13 cellular contexts compared by ENCODE assay signal in genomic region chr1:156112276-156113137, GRCh38. TPM values are rescaled to one million over a fixed set of nuclear protein-coding genes. Genes with fewer than 3 reads are reported as not detected.
DNase-seq lines count a peak whose midpoint lies in the region; ATAC-seq and TF ChIP-seq lines count a peak whose summit lies in the region.
"Had no signal": no experiment of that assay in that cellular context is flagged by ENCODE, and none has a peak within 500 bp of the region (broad histone marks: within the 10 kb centered on the region; RNA-seq: fewer than 3 reads in every experiment).

No MANE protein-coding gene starts in this region.

- peak overlapping the region; percentile 20 for H3K27ac ChIP-seq in right cardiac atrium (ENCODE audit: low read length)
- no peak overlapping the region for H3K27ac ChIP-seq in colonic mucosa
- H3K27ac ChIP-seq in neuronal stem cell (replicated peaks; ENCODE audit: low read length), result peak overlapping the region; percentile 16
- peak overlapping the region; percentile 97 to 99 for H3K27ac ChIP-seq in uterus

- H3K14ac ChIP-seq in neuronal stem cell (ENCODE audit: low read length), result no peak overlapping the region

- no peak overlapping the region for H3K4ac ChIP-seq in neuronal stem cell (ENCODE audit: low read length)

- H2BK12ac ChIP-seq in neuronal stem cell (ENCODE audit: low read length), result no peak overlapping the region

- no peak for TF ChIP-seq POLR2A in uterus (IDR thresholded peaks at IDR 0.05)

- no peak overlapping the region for H2BK120ac ChIP-seq in neuronal stem cell (ENCODE audit: low read depth, low read length)

- no peak overlapping the region for H3K23ac ChIP-seq in neuronal stem cell (ENCODE audit: low read depth, low read length, poor library complexity)

- H3K27me3 ChIP-seq in right cardiac atrium (ENCODE audit: control insufficient read depth, insufficient read depth) (no peaks in the 10 kb centered on the region), colonic mucosa (no peaks in the 10 kb centered on the region), neuronal stem cell (ENCODE audit: control insufficient read depth in 3 of 3, insufficient read depth in 3 of 3, low read depth in 1 of 3, low read length in 3 of 3) (peaks cover 0 to 2% (median 0%) of the 10 kb centered on the region in 3 experiments), uterus (no peaks in the 10 kb centered on the region)

- DNase-seq in right cardiac atrium (peak in 1 of 3 donors; percentile 61), left cardiac atrium (no peak), colonic mucosa (peak; percentile 19), neuronal stem cell (ENCODE audit: low spot score) (no peak), uterus (no peak), D341Med (ENCODE audit: low spot score) (no peak), NCI-H226 (no peak)
- DNase-seq: activated T-cell treated with anti-CD3 and anti-CD28 coated beads, Interleukin-2, amount 50 U/mL, for 48 hours; central memory CD4-positive, alpha-beta T cell; NCI-H146 had no signal

- no peak overlapping the region for H2AFZ ChIP-seq in neuronal stem cell (ENCODE audit: low read length)

- H3K9ac ChIP-seq in colonic mucosa (ENCODE audit: low read depth in 2 of 2, low read length in 2 of 2) (peak overlapping the region in 1 of 2 donors; percentile 29), neuronal stem cell (ENCODE audit: low read depth, low read length, poor library complexity) (peak overlapping the region; percentile 6)

- H3K9me3 ChIP-seq in right cardiac atrium (ENCODE audit: control insufficient read depth, low read length), result no peaks in the 10 kb centered on the region
- H3K9me3 ChIP-seq in colonic mucosa, result no peaks in the 10 kb centered on the region
- H3K9me3 ChIP-seq in neuronal stem cell (replicated peaks in 1 of 2; ENCODE audit: control insufficient read depth in 2 of 2, insufficient read depth in 1 of 2, low read depth in 1 of 2, low read length in 2 of 2), result no peaks in the 10 kb centered on the region
- H3K9me3 ChIP-seq in uterus, result no peaks in the 10 kb centered on the region

- H3K4me2 ChIP-seq in neuronal stem cell (ENCODE audit: insufficient read depth, low read length, poor library complexity, severe bottlenecking), result no peak overlapping the region

- H3K4me3 ChIP-seq in right cardiac atrium (ENCODE audit: low read length), result no peak overlapping the region
- H3K4me3 ChIP-seq in colonic mucosa, result no peak overlapping the region
- H3K4me3 ChIP-seq in neuronal stem cell (ENCODE audit: low read length in 2 of 2), result no peak overlapping the region
- no peak overlapping the region for H3K4me3 ChIP-seq in uterus

- no peak overlapping the region for H2BK15ac ChIP-seq in neuronal stem cell (ENCODE audit: low read length)

- H2AK5ac ChIP-seq in neuronal stem cell (ENCODE audit: low read depth, low read length), result no peak overlapping the region

- H4K91ac ChIP-seq in neuronal stem cell (ENCODE audit: low read depth, low read length, poor library complexity), result no peak overlapping the region

- no peak overlapping the region for H4K8ac ChIP-seq in neuronal stem cell (ENCODE audit: low read depth, low read length)

- no peak overlapping the region for H2BK5ac ChIP-seq in neuronal stem cell (ENCODE audit: low read length)

- no peaks in the 10 kb centered on the region for H3K36me3 ChIP-seq in colonic mucosa
- peaks cover 3 to 65% of the 10 kb centered on the region in 2 donors for H3K36me3 ChIP-seq in neuronal stem cell (replicated peaks in 1 of 2; ENCODE audit: control insufficient read depth in 2 of 2, insufficient read depth in 2 of 2, low read length in 2 of 2)
- H3K36me3 ChIP-seq in uterus, result no peaks in the 10 kb centered on the region

- peaks cover 2% of the 10 kb centered on the region for H3K79me1 ChIP-seq in neuronal stem cell (ENCODE audit: low read depth, low read length)

- no peak overlapping the region for H3K18ac ChIP-seq in neuronal stem cell (ENCODE audit: low read length)

- WGBS in right cardiac atrium, result 60% methylated on average over 10 of the region's 10 CpGs
- WGBS in neuronal stem cell (ENCODE audit: extremely low coverage in 2 of 2, insufficient read length in 2 of 2, insufficient replicate concordance in 1 of 2), 2 donors, result no CpG with 5 or more reads among the region's 10 CpGs

- intact Hi-C loops in right cardiac atrium (cut with DNase I) (no loop called here), left cardiac atrium (cut with DNase I) (no loop called here), colonic mucosa (cut with DNase I) (no loop called here), uterus (cut with DNase I; ENCODE audit: low total_unique reads) (no loop called here)

- ATAC-seq in right cardiac atrium, result no peak
- ATAC-seq in left cardiac atrium, result no peak
- no peak for ATAC-seq in HG03571 (IDR thresholded peaks at IDR 0.05; ENCODE audit: unreplicated experiment)
- ATAC-seq: left lobe of liver had no signal

- peaks cover 5% of the 10 kb centered on the region for H3K4me1 ChIP-seq in right cardiac atrium (ENCODE audit: control insufficient read depth, insufficient read depth, low read length)
- peaks cover 4% of the 10 kb centered on the region for H3K4me1 ChIP-seq in colonic mucosa
- peaks cover 19 to 21% of the 10 kb centered on the region in 2 donors for H3K4me1 ChIP-seq in neuronal stem cell (ENCODE audit: control insufficient read depth in 2 of 2, insufficient read depth in 1 of 2, low read depth in 1 of 2, low read length in 2 of 2)
- peaks cover 4 to 11% of the 10 kb centered on the region in 2 donors for H3K4me1 ChIP-seq in uterus

- TF ChIP-seq CTCF in colonic mucosa (IDR thresholded peaks at IDR 0.05) (no peak), uterus (IDR thresholded peaks at IDR 0.05) (no peak)

RNA-seq across cellular contexts. Expression of gene LMNA, which starts 2.0 kb away (rescaled TPM):
- 100 to 1,000 TPM; 238 to 451 (median 281) TPM for total RNA-seq in right cardiac atrium
- polyA plus RNA-seq in right cardiac atrium, result 247 TPM
- 100 to 1,000 TPM; 264 to 384 TPM for total RNA-seq in left cardiac atrium
- 100 to 1,000 TPM; 414 to 610 TPM for total RNA-seq in colonic mucosa
- polyA plus RNA-seq in neuronal stem cell (2013, experiment 1 of 2), result 28.6 TPM
- polyA plus RNA-seq in neuronal stem cell (2013, experiment 2 of 2), result 29.9 TPM
- total RNA-seq in uterus, result 100 to 1,000 TPM; 245 to 533 (median 373) TPM

RNA-seq across cellular contexts. Expression of gene MEX3A, which starts 30.2 kb away (rescaled TPM):
- under 1 TPM; 0.17 to 0.33 (median 0.19) TPM for total RNA-seq in right cardiac atrium
- polyA plus RNA-seq in right cardiac atrium, result 0.25 TPM
- under 1 TPM; 0.15 to 0.42 TPM for total RNA-seq in left cardiac atrium
- total RNA-seq in colonic mucosa, result 1 to 10 TPM; 1.6 to 3.7 TPM
- 72.9 TPM for polyA plus RNA-seq in neuronal stem cell (2013, experiment 1 of 2)
- 75.1 TPM for polyA plus RNA-seq in neuronal stem cell (2013, experiment 2 of 2)
- 10 to 100 TPM in 1 of 4 donors, 1 to 10 TPM in 1, under 1 TPM in 2; 0.29 to 13.3 (median 2.0) TPM for total RNA-seq in uterus

RNA-seq across cellular contexts. Expression of gene SEMA4A, which starts 40.9 kb away (rescaled TPM):
- 1 to 10 TPM; 2.3 to 3.4 (median 2.7) TPM for total RNA-seq in right cardiac atrium
- 3.7 TPM for polyA plus RNA-seq in right cardiac atrium
- 1 to 10 TPM; 2.7 to 3.8 TPM for total RNA-seq in left cardiac atrium
- 1 to 10 TPM; 4.5 to 5.6 TPM for total RNA-seq in colonic mucosa
- 4.4 TPM for polyA plus RNA-seq in neuronal stem cell (2013, experiment 1 of 2)
- polyA plus RNA-seq in neuronal stem cell (2013, experiment 2 of 2), result 4.5 TPM
- total RNA-seq in uterus, result 1 to 10 TPM in 3 of 4 donors, not detected in 1; 3.1 to 8.2 (median 4.1) TPM

RNA-seq across cellular contexts. Expression of gene RAB25, which starts 51.5 kb away (rescaled TPM):
- total RNA-seq in right cardiac atrium, result not detected
- polyA plus RNA-seq in right cardiac atrium, result 0.07 TPM
- total RNA-seq in left cardiac atrium, result not detected
- 100 to 1,000 TPM; 213 TPM for total RNA-seq in colonic mucosa
- polyA plus RNA-seq in neuronal stem cell (2013, experiment 1 of 2), result 3.3 TPM
- polyA plus RNA-seq in neuronal stem cell (2013, experiment 2 of 2), result 3.4 TPM
- total RNA-seq in uterus, result 1 to 10 TPM in 2 of 4 donors, not detected in 2; 5.0 to 5.5 TPM
- total RNA-seq: G401 had no signal

RNA-seq across cellular contexts. Expression of gene LAMTOR2, which starts 57.9 kb away (rescaled TPM):
- 10 to 100 TPM; 43.8 to 55.2 (median 51.5) TPM for total RNA-seq in right cardiac atrium
- 100 TPM for polyA plus RNA-seq in right cardiac atrium
- total RNA-seq in left cardiac atrium, result 10 to 100 TPM; 48.9 to 54.4 TPM
- total RNA-seq in colonic mucosa, result 10 to 100 TPM; 69.4 to 83.9 TPM
- 81.9 TPM for polyA plus RNA-seq in neuronal stem cell (2013, experiment 1 of 2)
- polyA plus RNA-seq in neuronal stem cell (2013, experiment 2 of 2), result 81.2 TPM
- 10 to 100 TPM; 17.3 to 97.6 (median 38.1) TPM for total RNA-seq in uterus
